Comparison of ENCODE assay signal across 28 cellular contexts in the genomic region with DNA sequence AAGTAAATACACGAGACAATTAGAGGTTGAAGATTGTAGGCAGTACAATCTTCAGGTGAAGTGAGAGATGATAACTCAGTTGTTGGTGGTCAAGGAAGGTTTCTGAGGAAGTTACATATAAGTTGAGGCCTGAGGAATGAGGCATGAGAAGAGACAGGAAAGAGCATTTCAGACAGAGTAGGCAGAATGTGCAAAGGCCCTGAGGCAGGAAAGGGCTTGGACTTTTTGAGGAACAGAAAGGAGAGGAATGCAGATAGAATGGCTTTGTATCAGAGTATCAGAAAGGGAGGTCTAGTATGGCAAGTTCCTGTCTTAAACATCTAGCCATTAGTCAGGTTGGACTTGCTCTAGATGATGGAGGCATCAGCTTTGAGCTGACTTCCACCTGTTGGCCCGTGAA.
"Had no signal": no experiment of that assay in that cellular context is flagged by ENCODE, and none has a peak within 500 bp of the region (broad histone marks: within the 10 kb centered on the region; RNA-seq: fewer than 3 reads in every experiment).

No MANE protein-coding gene starts in this region.

- H3K9me3 ChIP-seq: esophagus muscularis mucosa, gastroesophageal sphincter had no signal

- H3K27me3 ChIP-seq: brain microvascular endothelial cell, esophagus muscularis mucosa, foreskin keratinocyte, gastroesophageal sphincter had no signal

- FAIRE-seq: astrocyte, colon had no signal

- H3K27ac ChIP-seq: brain microvascular endothelial cell, esophagus muscularis mucosa, foreskin keratinocyte, gastroesophageal sphincter had no signal

- H3K36me3 ChIP-seq: brain microvascular endothelial cell, esophagus muscularis mucosa, gastroesophageal sphincter had no signal

- ATAC-seq: activated CD4-positive, alpha-beta T cell treated with anti-CD3 and anti-CD28 coated beads for 36 hours; activated naive CD4-positive, alpha-beta T cell treated with anti-CD3 and anti-CD28 coated beads, Interleukin-2, amount 50 U/mL, for 72 hours; activated T-cell treated with anti-CD3 and anti-CD28 coated beads, Interleukin-2, amount 50 U/mL, for 72 hours; effector memory CD8-positive, alpha-beta T cell; foreskin keratinocyte; gastroesophageal sphincter had no signal

- H3K4me3 ChIP-seq: esophagus muscularis mucosa, gastroesophageal sphincter had no signal

- DNase-seq: activated CD4-positive, alpha-beta memory T cell treated with anti-CD3 and anti-CD28 coated beads, Interleukin-2, amount 10 ng/mL, durations not matched to agents 7 days and 5 days; activated CD4-positive, alpha-beta T cell treated with anti-CD3 and anti-CD28 coated beads for 36 hours; activated CD4-positive, alpha-beta T cell treated with anti-CD3 and anti-CD28 coated beads, Interleukin-2, amount 10 ng/mL, durations not matched to agents 7 days and 5 days; activated CD4-positive, alpha-beta T cell treated with anti-CD3 and anti-CD28 coated beads, Interleukin-2, amount 50 U/mL, for 4 hours; activated CD4-positive, CD25-positive, alpha-beta regulatory T cell; activated CD4-positive, CD25-positive, alpha-beta regulatory T cell treated with anti-CD3 and anti-CD28 coated beads, Interleukin-2, amount 50 U/mL, for 72 hours; activated CD8-positive, alpha-beta memory T cell treated with anti-CD3 and anti-CD28 coated beads, Interleukin-2, amount 50 U/mL, for 48 hours; activated gamma-delta T cell; activated naive CD4-positive, alpha-beta T cell; activated naive CD4-positive, alpha-beta T cell treated with anti-CD3 and anti-CD28 coated beads, Interleukin-2, amount 10 ng/mL, durations not matched to agents 7 days and 5 days; activated naive CD8-positive, alpha-beta T cell treated with anti-CD3 and anti-CD28 coated beads, Interleukin-2, amount 10 ng/mL, durations not matched to agents 7 days and 5 days; activated T-cell treated with anti-CD3 and anti-CD28 coated beads for 4 hours; activated T-cell treated with anti-CD3 and anti-CD28 coated beads, Interleukin-2, amount 50 U/mL, for 24 hours; activated T-cell treated with anti-CD3 and anti-CD28 coated beads, Interleukin-2, amount 50 U/mL, for 72 hours; brain microvascular endothelial cell; caudate nucleus; cortex of kidney; dermis blood vessel endothelial cell; effector CD4-positive, alpha-beta T cell; effector memory CD8-positive, alpha-beta T cell; erythroblast; foreskin keratinocyte; T-helper 2 cell had no signal
